ENCODE assay signal across 24 cellular contexts in the genomic region with DNA sequence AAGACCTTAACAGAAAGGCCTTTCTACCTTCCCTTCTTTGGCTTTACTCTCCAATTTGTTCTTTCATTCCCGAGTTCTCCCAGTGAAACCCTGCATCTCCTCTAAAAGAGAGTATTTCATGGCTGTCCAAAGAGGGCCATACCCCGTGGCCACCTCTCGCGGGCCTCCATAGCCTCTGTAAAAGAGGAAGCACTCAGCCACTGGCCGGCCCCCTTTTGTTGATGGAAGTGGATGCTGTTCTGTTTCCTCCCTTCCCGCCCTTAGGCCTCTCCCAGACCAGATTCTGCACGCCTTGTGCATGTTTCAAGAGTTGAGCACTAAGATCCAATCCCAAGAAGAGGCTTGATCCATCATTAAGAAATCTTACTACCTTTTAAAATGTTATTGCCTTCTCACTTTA. TPM values are rescaled to one million over a fixed set of nuclear protein-coding genes. Genes with fewer than 3 reads are reported as not detected.
DNase-seq lines count a peak whose midpoint lies in the region; FAIRE-seq and TF ChIP-seq lines count a peak whose summit lies in the region.
"Had no signal": no experiment of that assay in that cellular context is flagged by ENCODE, and none has a peak within 500 bp of the region (broad histone marks: within the 10 kb centered on the region; RNA-seq: fewer than 3 reads in every experiment).

No MANE protein-coding gene starts in this region.

- no peak overlapping the region for H4K91ac ChIP-seq in H9 (ENCODE audit: insufficient read length, low read depth, low read length)

- no peak for TF ChIP-seq EP300 in SK-N-SH (IDR thresholded peaks at IDR 0.05; ENCODE audit: borderline replicate concordance in 1 of 2, low read depth in 1 of 2, low read length in 1 of 2)

- H4K5ac ChIP-seq in H9 (ENCODE audit: insufficient read length, low read depth, low read length), result no peak overlapping the region

- H3K27ac Mint-ChIP-seq in H9, result peak overlapping the region in 2 of 3 experiments; percentile 85 to 96; a peak in 5 of 7 replicates
- H3K27ac Mint-ChIP-seq: CD4-positive, alpha-beta T cell had no signal

- H3K27me3 Mint-ChIP-seq in H9 (ENCODE audit: low read depth), result peaks cover 98% of the 10 kb centered on the region

- H2BK15ac ChIP-seq in H9 (ENCODE audit: low read depth, low read length), result no peak overlapping the region

- no peak overlapping the region for H3K27ac ChIP-seq in H9 (ENCODE audit: insufficient read length, low read depth, low read length)
- no peak overlapping the region for H3K27ac ChIP-seq in SK-N-SH (ENCODE audit: low read depth in 2 of 2, low read length in 1 of 2)
- no peak overlapping the region for H3K27ac ChIP-seq in endothelial cell of umbilical vein (ENCODE audit: insufficient read depth, low read depth, low read length)
- H3K27ac ChIP-seq: right atrium auricular region, tibial artery, VCaP had no signal

- TF ChIP-seq POLR2A in endothelial cell of umbilical vein (IDR thresholded peaks at IDR 0.05; ENCODE audit: low read depth, low read length), result no peak

- H3K4me2 ChIP-seq in H9 (ENCODE audit: insufficient read depth, insufficient read length, low read length) (peak overlapping the region; percentile 68), SK-N-SH (peak overlapping the region; percentile 61), endothelial cell of umbilical vein (ENCODE audit: insufficient read depth, low read length) (peak overlapping the region; percentile 34)

- no peak overlapping the region for H2BK120ac ChIP-seq in H9 (ENCODE audit: low read depth, low read length, poor library complexity, severe bottlenecking)

- no peaks in the 10 kb centered on the region for H3F3A ChIP-seq in SK-N-SH (replicated peaks; ENCODE audit: insufficient read depth)

- no peak overlapping the region for H3K23ac ChIP-seq in H9 (ENCODE audit: insufficient read length, low read depth, low read length)

- no peaks in the 10 kb centered on the region for H3K9me1 ChIP-seq in endothelial cell of umbilical vein (replicated peaks; ENCODE audit: control insufficient read depth, extremely low read depth, insufficient read depth, low read length)

- no TSS peak for BruUV-seq in endothelial cell of umbilical vein (replicated peaks; lab: Mats Ljungman, UMichigan)

- no CpG with 5 or more reads among the region's 7 CpGs for WGBS in H9 (ENCODE audit: extremely low coverage, insufficient read length, low lambda C conversion rate)
- WGBS in SK-N-SH (ENCODE audit: low lambda C conversion rate), result 8% methylated on average over 7 of the region's 7 CpGs

- no peak for TF ChIP-seq RAD21 in SK-N-SH (IDR thresholded peaks at IDR 0.05; ENCODE audit: low read length)

- no peak overlapping the region for H3T11ph ChIP-seq in H9 (ENCODE audit: low read length)

- H4K8ac ChIP-seq in H9 (replicated peaks; ENCODE audit: insufficient read length, low read depth, low read length), result no peak overlapping the region

- H2BK20ac ChIP-seq in H9 (ENCODE audit: low read depth, low read length, poor library complexity, severe bottlenecking), result no peak overlapping the region

- H3K9me2 ChIP-seq in SK-N-SH, result no peaks in the 10 kb centered on the region

- H3K9me3 ChIP-seq in H9 (ENCODE audit: control insufficient read depth, low read depth, low read length), result no peaks in the 10 kb centered on the region
- H3K9me3 ChIP-seq in SK-N-SH, result no peaks in the 10 kb centered on the region
- no peaks in the 10 kb centered on the region for H3K9me3 ChIP-seq in endothelial cell of umbilical vein (replicated peaks; ENCODE audit: control insufficient read depth, insufficient read depth, low read length)
- H3K9me3 ChIP-seq in neuron (ENCODE audit: low read length), result peaks cover 5% of the 10 kb centered on the region
- H3K9me3 ChIP-seq: tibial artery had no signal

- peak overlapping the region; percentile 52 to 81 for H3K4me3 Mint-ChIP-seq in H9
- H3K4me3 Mint-ChIP-seq: CD4-positive, alpha-beta T cell had no signal

- H4K20me1 ChIP-seq in H9 (ENCODE audit: control insufficient read depth, insufficient read depth, insufficient read length) (no peaks in the 10 kb centered on the region), SK-N-SH (ENCODE audit: insufficient read depth) (no peaks in the 10 kb centered on the region), endothelial cell of umbilical vein (replicated peaks; ENCODE audit: control insufficient read depth, extremely low read depth, insufficient read depth, low read length) (no peaks in the 10 kb centered on the region)

- H3K4me1 Mint-ChIP-seq in H9, result peaks cover 60 to 68% of the 10 kb centered on the region in 2 experiments

- H2AFZ ChIP-seq in H9 (ENCODE audit: low read length) (no peak overlapping the region), SK-N-SH (ENCODE audit: low read depth) (peak overlapping the region; percentile 50; the same call in 1 of the 2 replicates), endothelial cell of umbilical vein (ENCODE audit: low read depth, low read length) (no peak overlapping the region), neuron (ENCODE audit: low read depth, low read length) (peak overlapping the region; percentile 44)

- no peak overlapping the region for H2AK5ac ChIP-seq in H9 (ENCODE audit: insufficient read length, low read length)

- no peak overlapping the region for H3K4ac ChIP-seq in H9 (ENCODE audit: low read depth, low read length)

- H3K79me1 ChIP-seq in H9 (ENCODE audit: insufficient read depth, low read depth, low read length, poor library complexity, severe bottlenecking), result no peaks in the 10 kb centered on the region

- no peak overlapping the region for H3K18ac ChIP-seq in H9 (ENCODE audit: insufficient read length, low read depth, low read length)

- TF ChIP-seq CTCF in H9 (conservative IDR thresholded peaks at IDR 0.05), result no peak
- TF ChIP-seq CTCF in SK-N-SH (IDR thresholded peaks at IDR 0.05), result no peak
- no peak for TF ChIP-seq CTCF in endothelial cell of umbilical vein (IDR thresholded peaks at IDR 0.05; ENCODE audit: extremely low read depth in 1 of 2, insufficient read depth in 1 of 2, low read depth in 1 of 2, low read length in 2 of 2)

- POLR2A ChIA-PET in SK-N-SH (lab: Yijun Ruan, JAX) (interaction anchor here (0.6 kb wide), 1 partner anchor 1220 kb away, joined by 7 read pairs; no protein-coding TSS in a partner anchor), endothelial cell of umbilical vein (lab: Charles Lee) (no interaction called here)

- no peak overlapping the region for H3K14ac ChIP-seq in H9 (ENCODE audit: insufficient read depth, low read length)

- H3K36me3 ChIP-seq in SK-N-SH (replicated peaks in 1 of 2; ENCODE audit: control insufficient read depth in 1 of 2, insufficient read depth in 2 of 2, low read length in 1 of 2), result no peaks in the 10 kb centered on the region
- H3K36me3 ChIP-seq in endothelial cell of umbilical vein (ENCODE audit: control insufficient read depth in 2 of 2, extremely low read depth in 1 of 2, insufficient read depth in 2 of 2, low read length in 2 of 2), result no peaks in the 10 kb centered on the region
- H3K36me3 ChIP-seq in neuron (ENCODE audit: insufficient read depth, low read length), result no peaks in the 10 kb centered on the region
- H3K36me3 ChIP-seq: right atrium auricular region, tibial artery had no signal

- peaks cover 0 to 3% of the 10 kb centered on the region in 2 experiments; a peak in 1 of 5 replicates for H3K9me3 Mint-ChIP-seq in H9
- H3K9me3 Mint-ChIP-seq: CD4-positive, alpha-beta T cell had no signal

- peaks cover 39% of the 10 kb centered on the region for H3K23me2 ChIP-seq in H9 (ENCODE audit: insufficient read length, low read depth, low read length, poor library complexity, severe bottlenecking)

- no peaks in the 10 kb centered on the region; the same call in 1 of the 2 replicates for H3K79me2 ChIP-seq in H9 (ENCODE audit: insufficient read depth, low read length)
- no peaks in the 10 kb centered on the region for H3K79me2 ChIP-seq in SK-N-SH (ENCODE audit: insufficient read depth)
- H3K79me2 ChIP-seq in endothelial cell of umbilical vein (ENCODE audit: control insufficient read depth, insufficient read depth, low read length), result no peaks in the 10 kb centered on the region

- no peak overlapping the region for H2BK5ac ChIP-seq in H9 (ENCODE audit: insufficient read length, low read length)

- H3K27me3 ChIP-seq in H9 (ENCODE audit: insufficient read depth, low read length) (peaks cover 24% of the 10 kb centered on the region; the same call in 1 of the 2 replicates), SK-N-SH (ENCODE audit: insufficient read depth) (peaks cover 95% of the 10 kb centered on the region), endothelial cell of umbilical vein (ENCODE audit: control insufficient read depth in 2 of 2, insufficient read depth in 2 of 2, low read length in 2 of 2) (peaks cover 85 to 100% of the 10 kb centered on the region in 2 experiments), neuron (ENCODE audit: insufficient read depth, low read length) (peaks cover 51% of the 10 kb centered on the region)

- intact Hi-C loops in endothelial cell of umbilical vein (cut with micrococcal nuclease), result loop anchor here (5.0 kb wide), 1 partner anchor 169 kb away; a partner anchor contains a TSS

- H3K9ac ChIP-seq in H9 (ENCODE audit: extremely low read depth, insufficient read length, low read length) (no peak overlapping the region), SK-N-SH (no peak overlapping the region), endothelial cell of umbilical vein (replicated peaks; ENCODE audit: extremely low read depth, insufficient read depth, low read length) (no peak overlapping the region)

- DNase-seq in H9 (peak; percentile 64), SK-N-SH (no peak), endothelial cell of umbilical vein (ENCODE audit: low read depth, low spot score) (no peak), SW480 (ENCODE audit: low spot score) (no peak), frontal cortex (ENCODE audit: low spot score in 2 of 2) (no peak), NK-92 (lab: John Stamatoyannopoulos, UW; ENCODE audit: unreplicated experiment) (no peak)
- DNase-seq in stimulated activated CD4-positive, alpha-beta T cell treated with anti-CD3 and anti-CD28 coated beads, Interleukin-2, amount 100 ng/mL, for 48 hours, result no peak
- DNase-seq: activated CD4-positive, alpha-beta T cell treated with anti-CD3 and anti-CD28 coated beads, Interleukin-2, amount 50 U/mL, for 48 hours; activated naive CD4-positive, alpha-beta T cell treated with Interleukin-2 at 50 U/mL for 16 hours; activated T-cell treated with anti-CD3 and anti-CD28 coated beads for 4 hours; anterior cingulate cortex; CD4-positive, alpha-beta T cell; DMS79; left cardiac atrium; midbrain; NCI-H1105; NCI-H2107; stimulated activated naive CD8-positive, alpha-beta T cell treated with anti-CD3 and anti-CD28 coated beads, Interleukin-15, Interleukin-2, amounts not matched to agents 100 U/mL and 50 U/mL, for 24 hours; SW 1271; tibial artery had no signal

- H3K4me1 ChIP-seq in H9 (ENCODE audit: insufficient read depth, low read length), result peaks cover 9% of the 10 kb centered on the region; the same call in 1 of the 2 replicates
- peaks cover 0 to 7% of the 10 kb centered on the region in 2 experiments; a peak in 1 of 4 replicates for H3K4me1 ChIP-seq in SK-N-SH (ENCODE audit: control insufficient read depth in 1 of 2, insufficient read depth in 2 of 2, low read depth in 1 of 2, low read length in 1 of 2)
- H3K4me1 ChIP-seq in endothelial cell of umbilical vein (ENCODE audit: control insufficient read depth, extremely low read depth, insufficient read depth, low read length), result peaks cover 10% of the 10 kb centered on the region
- H3K4me1 ChIP-seq in neuron (ENCODE audit: insufficient read depth, low read length), result peaks cover 32% of the 10 kb centered on the region

- FAIRE-seq in endothelial cell of umbilical vein (lab: Jason Lieb, UNC) (no peak), frontal cortex (lab: Jason Lieb, UNC) (no peak)

- peaks cover 0 to 34% (median 10%) of the 10 kb centered on the region in 3 experiments; a peak in 6 of 7 replicates for H3K36me3 Mint-ChIP-seq in H9 (ENCODE audit: insufficient read depth in 1 of 3, low read depth in 3 of 3)

- H3K56ac ChIP-seq in H9 (ENCODE audit: insufficient read length, low read depth, low read length), result no peak overlapping the region

- H3K4me3 ChIP-seq in SK-N-SH (ENCODE audit: low read depth in 2 of 2, low read length in 1 of 2), result no peak overlapping the region; a peak in 1 of 4 replicates
- no peak overlapping the region for H3K4me3 ChIP-seq in endothelial cell of umbilical vein (replicated peaks in 1 of 3; ENCODE audit: insufficient read depth in 1 of 3, low read depth in 1 of 3, low read length in 3 of 3)
- peak overlapping the region; percentile 46 for H3K4me3 ChIP-seq in neuron (ENCODE audit: low read length)

- dilution Hi-C loops in endothelial cell of umbilical vein (cut with MboI; ENCODE audit: extremely low pct_ligation_motif_present, low sequenced_read_pairs), result no loop called here

- CTCF ChIA-PET in SK-N-SH (lab: Yijun Ruan, JAX) (no interaction called here), endothelial cell of umbilical vein (lab: Charles Lee) (interaction anchor here (1.0 kb wide), 1 partner anchor 218 kb away, joined by 3 read pairs; no protein-coding TSS in a partner anchor)

- H2BK12ac ChIP-seq in H9 (ENCODE audit: insufficient read length, low read depth, low read length), result no peak overlapping the region

RNA-seq across cellular contexts. Expression of a gene that starts 6.7 kb away (rescaled TPM):
- total RNA-seq in H9 (2021) (37.8 and 41.5 TPM in 2 replicates), endothelial cell of umbilical vein (not detected in 2 replicates), frontal cortex (not detected)
- polyA plus RNA-seq in SK-N-SH (2012; rRNA removed) (not detected in 2 replicates), endothelial cell of umbilical vein (not detected in 2 replicates)
- polyA plus RNA-seq in SK-N-SH (2012; cell fraction: cytosol; rRNA removed), result not detected in 2 replicates
- polyA plus RNA-seq in SK-N-SH (2012; cell fraction: nucleus; rRNA removed), result not detected in 2 replicates
- not detected in 2 replicates for polyA plus RNA-seq in endothelial cell of umbilical vein (2011; cell fraction: cytosol; rRNA removed)
- not detected in 2 replicates for polyA plus RNA-seq in endothelial cell of umbilical vein (2011; cell fraction: nucleus; rRNA removed)
- polyA plus RNA-seq in endothelial cell of umbilical vein (2012), result not detected in 2 replicates
- polyA minus RNA-seq in endothelial cell of umbilical vein, result not detected in 2 replicates
- polyA minus RNA-seq in endothelial cell of umbilical vein (2011; cell fraction: cytosol; rRNA and poly(A)+ RNA removed), result not detected
- not detected in 2 replicates for polyA minus RNA-seq in endothelial cell of umbilical vein (2011; cell fraction: nucleus; rRNA and poly(A)+ RNA removed)
- total RNA-seq: CD4-positive, alpha-beta T cell; left cardiac atrium; LHCN-M2; right atrium auricular region had no signal

Comparison
In these comparisons a context has a peak if more than half of its experiments do, and no peak if none do; other contexts are left out.
1. H2AFZ ChIP-seq: peak in SK-N-SH (single experiment) and neuron (single experiment); none in H9 (single experiment) and endothelial cell of umbilical vein (single experiment).
2. RNA of a gene that starts 6.7 kb away (total RNA-seq): 37.8 to 41.5 TPM in H9; not detected in endothelial cell of umbilical vein and not detected in frontal cortex (single experiment); every median in the first group is over 10 times any median in the second.
3. Peak in every context shown above with its lines, with median percentiles within 50 percentile points of each other: H3K4me2 ChIP-seq.